Comparison of ENCODE assay signal across 8 cellular contexts in the genomic region with DNA sequence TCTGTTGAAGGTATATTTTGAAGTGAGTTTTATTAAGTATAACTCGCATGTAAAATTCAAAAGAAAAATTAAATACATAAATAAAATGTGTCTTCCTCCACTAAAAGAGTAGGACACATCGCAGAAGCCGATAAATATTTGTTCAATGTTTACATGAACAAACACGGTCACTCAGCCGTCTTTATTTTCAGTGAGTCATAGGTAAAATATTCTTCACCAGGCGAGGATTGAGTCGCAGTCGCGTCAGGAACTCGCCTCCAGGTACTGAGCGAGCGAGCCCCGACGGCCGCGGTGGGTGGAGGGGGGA. TPM values are rescaled to one million over a fixed set of nuclear protein-coding genes. Genes with fewer than 3 reads are reported as not detected.
DNase-seq lines count a peak whose midpoint lies in the region; ATAC-seq and TF ChIP-seq lines count a peak whose summit lies in the region.

No MANE protein-coding gene starts in this region.

- H3K4me1 Mint-ChIP-seq in IgD-negative memory B cell (peaks cover 5 to 17% (median 10%) of the 10 kb centered on the region in 3 donors), chondrocyte (ENCODE audit: low read depth) (peaks cover 11% of the 10 kb centered on the region)

- peak overlapping the region; percentile 84 to 94 (median 92) for H3K4me3 Mint-ChIP-seq in IgD-negative memory B cell
- peak overlapping the region; percentile 79 for H3K4me3 Mint-ChIP-seq in chondrocyte (ENCODE audit: unreplicated experiment)

- H3K9me3 Mint-ChIP-seq in IgD-negative memory B cell = no peaks in the 10 kb centered on the region
- peaks cover 5% of the 10 kb centered on the region for H3K9me3 Mint-ChIP-seq in chondrocyte (ENCODE audit: low read depth)

- no peak for ATAC-seq in GM18868 (IDR thresholded peaks at IDR 0.05; ENCODE audit: unreplicated experiment)
- ATAC-seq in HG02678 (IDR thresholded peaks at IDR 0.05; ENCODE audit: unreplicated experiment) = no peak

- H3K27me3 Mint-ChIP-seq in IgD-negative memory B cell (no peaks in the 10 kb centered on the region), chondrocyte (ENCODE audit: low read depth) (no peaks in the 10 kb centered on the region)

- peaks cover 10% of the 10 kb centered on the region for H3K4me1 ChIP-seq in ACC112 (ENCODE audit: control insufficient read depth, insufficient read depth, low read length, unreplicated experiment)
- no peaks in the 10 kb centered on the region for H3K4me1 ChIP-seq in muscle layer of duodenum (ENCODE audit: control insufficient read depth in 1 of 2, insufficient read depth in 2 of 2, low read length in 2 of 2)

- H3K4me3 ChIP-seq in ACC112 (ENCODE audit: low read depth, low read length) = peak overlapping the region; percentile 92
- peak overlapping the region; percentile 48 to 69 for H3K4me3 ChIP-seq in muscle layer of duodenum (ENCODE audit: low read depth in 1 of 2, low read length in 2 of 2)

- peaks cover 15% of the 10 kb centered on the region for H3K79me2 ChIP-seq in ACC112 (ENCODE audit: control insufficient read depth, insufficient read depth, low read length, unreplicated experiment)

- no peak for TF ChIP-seq CTCF in chondrocyte (IDR thresholded peaks at IDR 0.05)

- H3K27ac ChIP-seq in ACC112 (ENCODE audit: low read depth, low read length) (peak overlapping the region; percentile 100), muscle layer of duodenum (ENCODE audit: low read length) (peak overlapping the region; percentile 84)

- H3K27me3 ChIP-seq in ACC112 (ENCODE audit: insufficient read depth, low read length) (no peaks in the 10 kb centered on the region), muscle layer of duodenum (ENCODE audit: low read depth, low read length) (no peaks in the 10 kb centered on the region)

- no peaks in the 10 kb centered on the region for H3K36me3 Mint-ChIP-seq in IgD-negative memory B cell
- H3K36me3 Mint-ChIP-seq in chondrocyte (ENCODE audit: low read depth) = no peaks in the 10 kb centered on the region

- H3K36me3 ChIP-seq in ACC112 (ENCODE audit: insufficient read depth, low read length) = no peaks in the 10 kb centered on the region
- H3K36me3 ChIP-seq in muscle layer of duodenum (ENCODE audit: control insufficient read depth in 1 of 2, insufficient read depth in 2 of 2, low read length in 2 of 2) = peaks cover 0 to 5% of the 10 kb centered on the region in 2 donors

- DNase-seq in chondrocyte (ENCODE audit: low spot score) = no peak
- DNase-seq in NCI-H1417 treated with DMSO at 0.1 percent for 48 hours (lab: John Stamatoyannopoulos, UW) = no peak
- DNase-seq in activated CD4-positive, alpha-beta T cell treated with anti-CD3 and anti-CD28 coated beads for 4 hours = no peak

- no peak overlapping the region for H2AFZ ChIP-seq in ACC112 (ENCODE audit: low read length, unreplicated experiment)

- no peaks in the 10 kb centered on the region for H3K9me3 ChIP-seq in muscle layer of duodenum (ENCODE audit: control insufficient read depth in 1 of 2, low read length in 2 of 2)

- H3K27ac Mint-ChIP-seq in IgD-negative memory B cell (peak overlapping the region; percentile 93 to 98 (median 97)), chondrocyte (ENCODE audit: unreplicated experiment) (peak overlapping the region; percentile 97)

RNA-seq across cellular contexts. Expression of a gene that starts 0.3 kb away (rescaled TPM):
- 169 TPM for polyA plus RNA-seq in IgD-negative memory B cell
- total RNA-seq in chondrocyte = 36.9 to 51.7 TPM (median 44.2 TPM) in 3 replicates

RNA-seq across cellular contexts. Expression of a gene that starts 3.9 kb away (rescaled TPM):
- polyA plus RNA-seq in IgD-negative memory B cell = 2.7 TPM
- total RNA-seq in chondrocyte = 3.5 to 5.1 TPM (median 3.6 TPM) in 3 replicates

RNA-seq across cellular contexts. Expression of a gene that starts 44.6 kb away (rescaled TPM):
- 19.7 TPM for polyA plus RNA-seq in IgD-negative memory B cell
- 6.7 to 8.0 TPM (median 7.7 TPM) in 3 replicates for total RNA-seq in chondrocyte

RNA-seq across cellular contexts. Expression of a gene that starts 44.6 kb away (rescaled TPM):
- polyA plus RNA-seq in IgD-negative memory B cell = 22.6 TPM
- total RNA-seq in chondrocyte = 13.5 to 20.7 TPM (median 18.6 TPM) in 3 replicates

RNA-seq across cellular contexts. Expression of a gene that starts 44.9 kb away (rescaled TPM):
- 23.4 TPM for polyA plus RNA-seq in IgD-negative memory B cell
- total RNA-seq in chondrocyte = 14.2 to 17.2 TPM (median 15.8 TPM) in 3 replicates
